Comparison of ENCODE assay signal across 1 cellular context in the genomic region with DNA sequence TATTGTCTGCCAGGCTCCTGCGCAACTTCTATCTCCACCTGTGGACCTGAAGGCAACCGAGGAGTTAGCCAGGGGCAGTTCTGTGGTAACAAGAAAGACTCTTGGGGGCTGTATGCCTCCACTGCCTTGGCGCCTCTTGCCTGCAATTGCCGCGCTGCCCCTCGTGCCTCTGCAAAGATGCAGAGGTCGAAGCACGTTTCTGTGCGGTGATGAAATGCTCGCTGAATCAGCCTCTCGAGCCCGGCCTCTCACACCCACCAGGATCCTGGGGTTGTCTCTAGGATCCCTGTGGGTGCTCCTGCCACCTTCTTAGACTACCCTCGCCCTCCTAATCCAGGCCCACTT.
A peak's percentile ranks its signal among the peaks of the same experiment; 100 is the strongest.
TF ChIP-seq lines count a peak whose summit lies in the region.

No MANE protein-coding gene starts in this region.

TF ChIP-seq in WTC11, 78 proteins besides CTCF, POLR2A, EP300 and RAD21 (continued from another document and continues in another):
- TF ChIP-seq, protein P1, sequence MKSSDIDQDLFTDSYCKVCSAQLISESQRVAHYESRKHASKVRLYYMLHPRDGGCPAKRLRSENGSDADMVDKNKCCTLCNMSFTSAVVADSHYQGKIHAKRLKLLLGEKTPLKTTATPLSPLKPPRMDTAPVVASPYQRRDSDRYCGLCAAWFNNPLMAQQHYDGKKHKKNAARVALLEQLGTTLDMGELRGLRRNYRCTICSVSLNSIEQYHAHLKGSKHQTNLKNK (CRISPR knock-in tag; IDR thresholded peaks at IDR 0.05) = no peak
- TF ChIP-seq NFYB (CRISPR knock-in tag; conservative IDR thresholded peaks at IDR 0.05; ENCODE audit: low read depth) (no peak), TCF7 (CRISPR knock-in tag; IDR thresholded peaks at IDR 0.05; ENCODE audit: low read depth) (no peak), ZBTB21 (CRISPR knock-in tag; IDR thresholded peaks at IDR 0.05; ENCODE audit: borderline replicate concordance) (no peak), TP53 (CRISPR knock-in tag; IDR thresholded peaks at IDR 0.05) (no peak), JAZF1 (CRISPR knock-in tag; IDR thresholded peaks at IDR 0.05) (no peak), TEAD1 (CRISPR knock-in tag; IDR thresholded peaks at IDR 0.05) (no peak; the same call in 1 of the 2 replicates), JUN (CRISPR knock-in tag; IDR thresholded peaks at IDR 0.05) (peak; percentile 69; the same call in 1 of the 2 replicates), GTF2I (CRISPR knock-in tag; conservative IDR thresholded peaks at IDR 0.05) (no peak), ELF4 (CRISPR knock-in tag; IDR thresholded peaks at IDR 0.05; ENCODE audit: low read depth) (no peak), RELA (CRISPR knock-in tag; IDR thresholded peaks at IDR 0.05; ENCODE audit: borderline replicate concordance) (no peak), SMAD4 (CRISPR knock-in tag; IDR thresholded peaks at IDR 0.05) (0 out of 2 replicates have a peak, but pooled peaks have one; percentile 60), TEAD4 (CRISPR knock-in tag; IDR thresholded peaks at IDR 0.05) (no peak), MYBL2 (CRISPR knock-in tag; IDR thresholded peaks at IDR 0.05) (0 out of 2 replicates have a peak, but pooled peaks have one; percentile 35), FOXK1 (CRISPR knock-in tag; IDR thresholded peaks at IDR 0.05) (0 out of 2 replicates have a peak, but pooled peaks have one; percentile 36), GRHL2 (CRISPR knock-in tag; IDR thresholded peaks at IDR 0.05; ENCODE audit: insufficient replicate concordance, severe bottlenecking) (no peak), NR2C2 (CRISPR knock-in tag; IDR thresholded peaks at IDR 0.05) (no peak), PRRX2 (CRISPR knock-in tag; IDR thresholded peaks at IDR 0.05) (no peak)
- TF ChIP-seq, protein P2, sequence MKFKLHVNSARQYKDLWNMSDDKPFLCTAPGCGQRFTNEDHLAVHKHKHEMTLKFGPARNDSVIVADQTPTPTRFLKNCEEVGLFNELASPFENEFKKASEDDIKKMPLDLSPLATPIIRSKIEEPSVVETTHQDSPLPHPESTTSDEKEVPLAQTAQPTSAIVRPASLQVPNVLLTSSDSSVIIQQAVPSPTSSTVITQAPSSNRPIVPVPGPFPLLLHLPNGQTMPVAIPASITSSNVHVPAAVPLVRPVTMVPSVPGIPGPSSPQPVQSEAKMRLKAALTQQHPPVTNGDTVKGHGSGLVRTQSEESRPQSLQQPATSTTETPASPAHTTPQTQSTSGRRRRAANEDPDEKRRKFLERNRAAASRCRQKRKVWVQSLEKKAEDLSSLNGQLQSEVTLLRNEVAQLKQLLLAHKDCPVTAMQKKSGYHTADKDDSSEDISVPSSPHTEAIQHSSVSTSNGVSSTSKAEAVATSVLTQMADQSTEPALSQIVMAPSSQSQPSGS (CRISPR knock-in tag; IDR thresholded peaks at IDR 0.05; ENCODE audit: borderline replicate concordance, low read depth) = no peak
- TF ChIP-seq, protein P3, sequence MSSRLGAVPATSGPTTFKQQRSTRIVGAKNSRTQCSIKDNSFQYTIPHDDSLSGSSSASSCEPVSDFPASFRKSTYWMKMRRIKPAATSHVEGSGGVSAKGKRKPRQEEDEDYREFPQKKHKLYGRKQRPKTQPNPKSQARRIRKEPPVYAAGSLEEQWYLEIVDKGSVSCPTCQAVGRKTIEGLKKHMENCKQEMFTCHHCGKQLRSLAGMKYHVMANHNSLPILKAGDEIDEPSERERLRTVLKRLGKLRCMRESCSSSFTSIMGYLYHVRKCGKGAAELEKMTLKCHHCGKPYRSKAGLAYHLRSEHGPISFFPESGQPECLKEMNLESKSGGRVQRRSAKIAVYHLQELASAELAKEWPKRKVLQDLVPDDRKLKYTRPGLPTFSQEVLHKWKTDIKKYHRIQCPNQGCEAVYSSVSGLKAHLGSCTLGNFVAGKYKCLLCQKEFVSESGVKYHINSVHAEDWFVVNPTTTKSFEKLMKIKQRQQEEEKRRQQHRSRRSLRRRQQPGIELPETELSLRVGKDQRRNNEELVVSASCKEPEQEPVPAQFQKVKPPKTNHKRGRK (CRISPR knock-in tag; IDR thresholded peaks at IDR 0.05; ENCODE audit: borderline replicate concordance) = no peak
- TF ChIP-seq, protein P4, sequence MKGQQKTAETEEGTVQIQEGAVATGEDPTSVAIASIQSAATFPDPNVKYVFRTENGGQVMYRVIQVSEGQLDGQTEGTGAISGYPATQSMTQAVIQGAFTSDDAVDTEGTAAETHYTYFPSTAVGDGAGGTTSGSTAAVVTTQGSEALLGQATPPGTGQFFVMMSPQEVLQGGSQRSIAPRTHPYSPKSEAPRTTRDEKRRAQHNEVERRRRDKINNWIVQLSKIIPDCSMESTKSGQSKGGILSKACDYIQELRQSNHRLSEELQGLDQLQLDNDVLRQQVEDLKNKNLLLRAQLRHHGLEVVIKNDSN (CRISPR knock-in tag; IDR thresholded peaks at IDR 0.05) = no peak
- TF ChIP-seq, protein P5, sequence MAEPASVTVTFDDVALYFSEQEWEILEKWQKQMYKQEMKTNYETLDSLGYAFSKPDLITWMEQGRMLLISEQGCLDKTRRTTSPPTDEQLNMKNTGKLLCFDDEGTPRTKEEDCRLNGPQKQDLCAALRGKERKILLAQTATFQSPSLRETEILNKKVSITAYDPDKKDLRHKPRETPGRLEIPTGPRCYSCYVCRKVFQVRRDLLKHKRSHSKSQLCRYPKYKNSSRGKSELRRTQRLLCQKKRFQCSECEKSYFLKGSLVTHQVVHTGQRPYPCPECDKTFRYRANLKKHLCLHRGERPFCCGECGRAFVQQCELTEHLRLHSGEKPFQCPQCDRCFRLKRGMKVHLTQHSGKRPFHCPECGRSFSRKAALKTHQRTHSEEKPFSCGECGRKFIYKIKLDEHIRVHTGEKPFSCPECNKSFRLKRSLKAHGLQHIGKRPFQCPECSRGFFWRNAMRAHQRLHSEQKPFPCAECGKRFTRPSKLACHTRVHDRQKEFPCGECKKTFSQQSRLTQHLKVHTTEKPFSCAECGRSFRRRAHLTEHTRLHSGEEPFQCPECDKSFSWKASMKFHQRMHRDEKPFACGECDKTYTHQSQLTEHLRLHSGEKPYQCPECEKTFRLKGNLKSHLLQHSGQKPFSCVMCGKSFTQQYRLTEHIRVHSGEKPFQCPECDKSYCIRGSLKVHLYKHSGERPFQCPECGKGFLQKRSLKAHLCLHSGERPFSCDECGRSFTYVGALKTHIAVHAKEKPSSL (CRISPR knock-in tag; conservative IDR thresholded peaks at IDR 0.05) = no peak
- TF ChIP-seq, protein P6, sequence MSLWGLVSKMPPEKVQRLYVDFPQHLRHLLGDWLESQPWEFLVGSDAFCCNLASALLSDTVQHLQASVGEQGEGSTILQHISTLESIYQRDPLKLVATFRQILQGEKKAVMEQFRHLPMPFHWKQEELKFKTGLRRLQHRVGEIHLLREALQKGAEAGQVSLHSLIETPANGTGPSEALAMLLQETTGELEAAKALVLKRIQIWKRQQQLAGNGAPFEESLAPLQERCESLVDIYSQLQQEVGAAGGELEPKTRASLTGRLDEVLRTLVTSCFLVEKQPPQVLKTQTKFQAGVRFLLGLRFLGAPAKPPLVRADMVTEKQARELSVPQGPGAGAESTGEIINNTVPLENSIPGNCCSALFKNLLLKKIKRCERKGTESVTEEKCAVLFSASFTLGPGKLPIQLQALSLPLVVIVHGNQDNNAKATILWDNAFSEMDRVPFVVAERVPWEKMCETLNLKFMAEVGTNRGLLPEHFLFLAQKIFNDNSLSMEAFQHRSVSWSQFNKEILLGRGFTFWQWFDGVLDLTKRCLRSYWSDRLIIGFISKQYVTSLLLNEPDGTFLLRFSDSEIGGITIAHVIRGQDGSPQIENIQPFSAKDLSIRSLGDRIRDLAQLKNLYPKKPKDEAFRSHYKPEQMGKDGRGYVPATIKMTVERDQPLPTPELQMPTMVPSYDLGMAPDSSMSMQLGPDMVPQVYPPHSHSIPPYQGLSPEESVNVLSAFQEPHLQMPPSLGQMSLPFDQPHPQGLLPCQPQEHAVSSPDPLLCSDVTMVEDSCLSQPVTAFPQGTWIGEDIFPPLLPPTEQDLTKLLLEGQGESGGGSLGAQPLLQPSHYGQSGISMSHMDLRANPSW (CRISPR knock-in tag; conservative IDR thresholded peaks at IDR 0.05; ENCODE audit: low read depth) = no peak
- TF ChIP-seq, protein P7, sequence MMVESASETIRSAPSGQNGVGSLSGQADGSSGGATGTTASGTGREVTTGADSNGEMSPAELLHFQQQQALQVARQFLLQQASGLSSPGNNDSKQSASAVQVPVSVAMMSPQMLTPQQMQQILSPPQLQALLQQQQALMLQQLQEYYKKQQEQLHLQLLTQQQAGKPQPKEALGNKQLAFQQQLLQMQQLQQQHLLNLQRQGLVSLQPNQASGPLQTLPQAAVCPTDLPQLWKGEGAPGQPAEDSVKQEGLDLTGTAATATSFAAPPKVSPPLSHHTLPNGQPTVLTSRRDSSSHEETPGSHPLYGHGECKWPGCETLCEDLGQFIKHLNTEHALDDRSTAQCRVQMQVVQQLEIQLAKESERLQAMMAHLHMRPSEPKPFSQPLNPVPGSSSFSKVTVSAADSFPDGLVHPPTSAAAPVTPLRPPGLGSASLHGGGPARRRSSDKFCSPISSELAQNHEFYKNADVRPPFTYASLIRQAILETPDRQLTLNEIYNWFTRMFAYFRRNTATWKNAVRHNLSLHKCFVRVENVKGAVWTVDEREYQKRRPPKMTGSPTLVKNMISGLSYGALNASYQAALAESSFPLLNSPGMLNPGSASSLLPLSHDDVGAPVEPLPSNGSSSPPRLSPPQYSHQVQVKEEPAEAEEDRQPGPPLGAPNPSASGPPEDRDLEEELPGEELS (CRISPR knock-in tag; IDR thresholded peaks at IDR 0.05) = peak; percentile 71; the same call in 1 of the 2 replicates
- TF ChIP-seq, protein P8, sequence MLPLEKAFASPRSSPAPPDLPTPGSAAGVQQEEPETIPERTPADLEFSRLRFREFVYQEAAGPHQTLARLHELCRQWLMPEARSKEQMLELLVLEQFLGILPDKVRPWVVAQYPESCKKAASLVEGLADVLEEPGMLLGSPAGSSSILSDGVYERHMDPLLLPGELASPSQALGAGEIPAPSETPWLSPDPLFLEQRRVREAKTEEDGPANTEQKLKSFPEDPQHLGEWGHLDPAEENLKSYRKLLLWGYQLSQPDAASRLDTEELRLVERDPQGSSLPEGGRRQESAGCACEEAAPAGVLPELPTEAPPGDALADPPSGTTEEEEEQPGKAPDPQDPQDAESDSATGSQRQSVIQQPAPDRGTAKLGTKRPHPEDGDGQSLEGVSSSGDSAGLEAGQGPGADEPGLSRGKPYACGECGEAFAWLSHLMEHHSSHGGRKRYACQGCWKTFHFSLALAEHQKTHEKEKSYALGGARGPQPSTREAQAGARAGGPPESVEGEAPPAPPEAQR (CRISPR knock-in tag; IDR thresholded peaks at IDR 0.05) = no peak
- TF ChIP-seq, protein P9, sequence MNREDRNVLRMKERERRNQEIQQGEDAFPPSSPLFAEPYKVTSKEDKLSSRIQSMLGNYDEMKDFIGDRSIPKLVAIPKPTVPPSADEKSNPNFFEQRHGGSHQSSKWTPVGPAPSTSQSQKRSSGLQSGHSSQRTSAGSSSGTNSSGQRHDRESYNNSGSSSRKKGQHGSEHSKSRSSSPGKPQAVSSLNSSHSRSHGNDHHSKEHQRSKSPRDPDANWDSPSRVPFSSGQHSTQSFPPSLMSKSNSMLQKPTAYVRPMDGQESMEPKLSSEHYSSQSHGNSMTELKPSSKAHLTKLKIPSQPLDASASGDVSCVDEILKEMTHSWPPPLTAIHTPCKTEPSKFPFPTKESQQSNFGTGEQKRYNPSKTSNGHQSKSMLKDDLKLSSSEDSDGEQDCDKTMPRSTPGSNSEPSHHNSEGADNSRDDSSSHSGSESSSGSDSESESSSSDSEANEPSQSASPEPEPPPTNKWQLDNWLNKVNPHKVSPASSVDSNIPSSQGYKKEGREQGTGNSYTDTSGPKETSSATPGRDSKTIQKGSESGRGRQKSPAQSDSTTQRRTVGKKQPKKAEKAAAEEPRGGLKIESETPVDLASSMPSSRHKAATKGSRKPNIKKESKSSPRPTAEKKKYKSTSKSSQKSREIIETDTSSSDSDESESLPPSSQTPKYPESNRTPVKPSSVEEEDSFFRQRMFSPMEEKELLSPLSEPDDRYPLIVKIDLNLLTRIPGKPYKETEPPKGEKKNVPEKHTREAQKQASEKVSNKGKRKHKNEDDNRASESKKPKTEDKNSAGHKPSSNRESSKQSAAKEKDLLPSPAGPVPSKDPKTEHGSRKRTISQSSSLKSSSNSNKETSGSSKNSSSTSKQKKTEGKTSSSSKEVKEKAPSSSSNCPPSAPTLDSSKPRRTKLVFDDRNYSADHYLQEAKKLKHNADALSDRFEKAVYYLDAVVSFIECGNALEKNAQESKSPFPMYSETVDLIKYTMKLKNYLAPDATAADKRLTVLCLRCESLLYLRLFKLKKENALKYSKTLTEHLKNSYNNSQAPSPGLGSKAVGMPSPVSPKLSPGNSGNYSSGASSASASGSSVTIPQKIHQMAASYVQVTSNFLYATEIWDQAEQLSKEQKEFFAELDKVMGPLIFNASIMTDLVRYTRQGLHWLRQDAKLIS (CRISPR knock-in tag; IDR thresholded peaks at IDR 0.05; ENCODE audit: borderline replicate concordance) = no peak
- TF ChIP-seq, protein P10, sequence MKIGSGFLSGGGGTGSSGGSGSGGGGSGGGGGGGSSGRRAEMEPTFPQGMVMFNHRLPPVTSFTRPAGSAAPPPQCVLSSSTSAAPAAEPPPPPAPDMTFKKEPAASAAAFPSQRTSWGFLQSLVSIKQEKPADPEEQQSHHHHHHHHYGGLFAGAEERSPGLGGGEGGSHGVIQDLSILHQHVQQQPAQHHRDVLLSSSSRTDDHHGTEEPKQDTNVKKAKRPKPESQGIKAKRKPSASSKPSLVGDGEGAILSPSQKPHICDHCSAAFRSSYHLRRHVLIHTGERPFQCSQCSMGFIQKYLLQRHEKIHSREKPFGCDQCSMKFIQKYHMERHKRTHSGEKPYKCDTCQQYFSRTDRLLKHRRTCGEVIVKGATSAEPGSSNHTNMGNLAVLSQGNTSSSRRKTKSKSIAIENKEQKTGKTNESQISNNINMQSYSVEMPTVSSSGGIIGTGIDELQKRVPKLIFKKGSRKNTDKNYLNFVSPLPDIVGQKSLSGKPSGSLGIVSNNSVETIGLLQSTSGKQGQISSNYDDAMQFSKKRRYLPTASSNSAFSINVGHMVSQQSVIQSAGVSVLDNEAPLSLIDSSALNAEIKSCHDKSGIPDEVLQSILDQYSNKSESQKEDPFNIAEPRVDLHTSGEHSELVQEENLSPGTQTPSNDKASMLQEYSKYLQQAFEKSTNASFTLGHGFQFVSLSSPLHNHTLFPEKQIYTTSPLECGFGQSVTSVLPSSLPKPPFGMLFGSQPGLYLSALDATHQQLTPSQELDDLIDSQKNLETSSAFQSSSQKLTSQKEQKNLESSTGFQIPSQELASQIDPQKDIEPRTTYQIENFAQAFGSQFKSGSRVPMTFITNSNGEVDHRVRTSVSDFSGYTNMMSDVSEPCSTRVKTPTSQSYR (CRISPR knock-in tag; IDR thresholded peaks at IDR 0.05) = peak; percentile 61; the same call in 1 of the 2 replicates
